In the genomic region with DNA sequence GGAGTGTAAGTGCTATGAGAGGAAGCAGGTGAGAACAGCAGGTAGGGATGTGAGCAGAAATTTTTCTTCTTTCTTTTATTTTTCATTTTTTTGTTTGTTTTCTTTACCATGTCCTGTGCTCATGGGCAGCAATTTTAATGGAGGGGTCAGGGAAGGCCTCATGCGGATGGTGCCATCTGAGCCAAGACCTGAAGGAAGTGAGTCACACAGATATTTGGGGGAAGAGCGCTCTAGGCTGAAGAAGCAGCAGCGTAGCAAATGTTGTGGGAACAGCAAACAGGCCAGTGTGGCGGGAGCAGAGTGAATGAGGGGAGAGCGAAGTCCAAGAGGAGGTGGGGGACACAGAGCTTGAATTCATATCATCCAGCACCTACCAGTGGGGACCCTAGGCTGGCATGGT, we compare ENCODE assay signal across 18 cellular contexts. TPM values are rescaled to one million over a fixed set of nuclear protein-coding genes. Genes with fewer than 3 reads are reported as not detected.
A peak's percentile ranks its signal among the peaks of the same experiment; 100 is the strongest.
DNase-seq lines count a peak whose midpoint lies in the region; ATAC-seq and TF ChIP-seq lines count a peak whose summit lies in the region.
"Had no signal": no experiment of that assay in that cellular context is flagged by ENCODE, and none has a peak within 500 bp of the region (broad histone marks: within the 10 kb centered on the region; RNA-seq: fewer than 3 reads in every experiment).

No MANE protein-coding gene starts in this region.

- H3K4me3 ChIP-seq in PC-3 (ENCODE audit: low read length) (no peak overlapping the region), choroid plexus epithelial cell (ENCODE audit: low read depth, low read length) (no peak overlapping the region), osteoblast (ENCODE audit: insufficient read depth, low read length) (no peak overlapping the region), lower lobe of right lung (no peak overlapping the region)
- H3K4me3 ChIP-seq: gastroesophageal sphincter had no signal

- peaks cover 53% of the 10 kb centered on the region for H3K4me1 ChIP-seq in PC-3 (ENCODE audit: insufficient read depth, low read length)
- peaks cover 9% of the 10 kb centered on the region for H3K4me1 ChIP-seq in osteoblast (ENCODE audit: insufficient read depth, low read length)
- H3K4me1 ChIP-seq in lower lobe of right lung = peaks cover 16% of the 10 kb centered on the region

- peaks cover 9% of the 10 kb centered on the region for H3F3A ChIP-seq in PC-3 (ENCODE audit: low read length, unreplicated experiment)

- H2AFZ ChIP-seq in PC-3 (ENCODE audit: low read length) (no peak overlapping the region), osteoblast (ENCODE audit: low read length) (peak overlapping the region; percentile 32)

- intact Hi-C loops in PC-3 (cut with micrococcal nuclease) (no loop called here), CD14-positive monocyte (cut with micrococcal nuclease) (no loop called here), lower lobe of right lung (cut with DNase I) (no loop called here)

- H3K27me3 Mint-ChIP-seq in CD14-positive monocyte (ENCODE audit: low read depth in 3 of 3) = peaks cover 0 to 5% (median 2%) of the 10 kb centered on the region in 3 donors

- peak overlapping the region; percentile 83 for H3K27ac ChIP-seq in PC-3 (ENCODE audit: low read length)
- H3K27ac ChIP-seq in osteoblast (ENCODE audit: low read depth, low read length) = no peak overlapping the region
- no peak overlapping the region for H3K27ac ChIP-seq in lower lobe of right lung
- H3K27ac ChIP-seq: gastroesophageal sphincter, WERI-Rb-1 had no signal

- H3K27me3 ChIP-seq in PC-3 (ENCODE audit: low read length) = no peaks in the 10 kb centered on the region
- H3K27me3 ChIP-seq in osteoblast (ENCODE audit: insufficient read depth, low read length) = no peaks in the 10 kb centered on the region
- H3K27me3 ChIP-seq in lower lobe of right lung (ENCODE audit: low read depth) = no peaks in the 10 kb centered on the region
- H3K27me3 ChIP-seq: gastroesophageal sphincter had no signal

- H3K36me3 ChIP-seq in PC-3 (ENCODE audit: low read depth, low read length) (peaks cover 10% of the 10 kb centered on the region), osteoblast (ENCODE audit: insufficient read depth, low read length) (no peaks in the 10 kb centered on the region), lower lobe of right lung (no peaks in the 10 kb centered on the region)
- H3K36me3 ChIP-seq: gastroesophageal sphincter, WERI-Rb-1 had no signal

- H3K9me3 ChIP-seq in PC-3 (ENCODE audit: low read length) (no peaks in the 10 kb centered on the region), osteoblast (ENCODE audit: low read depth, low read length) (no peaks in the 10 kb centered on the region), lower lobe of right lung (no peaks in the 10 kb centered on the region)
- H3K9me3 ChIP-seq: gastroesophageal sphincter had no signal

- POLR2A ChIA-PET in PC-3 (lab: Charles Lee; ENCODE audit: unreplicated experiment) = no interaction called here

- peak overlapping the region in 1 of 7 donors; percentile 80 for H3K27ac Mint-ChIP-seq in CD14-positive monocyte
- H3K27ac Mint-ChIP-seq: activated naive CD8-positive, alpha-beta T cell treated with anti-CD3 and anti-CD28 coated beads, Interleukin-2, amount 10 ng/mL, durations not matched to agents 7 days and 5 days had no signal

- peaks cover 21% of the 10 kb centered on the region for H3K79me2 ChIP-seq in PC-3 (ENCODE audit: low read length)
- no peaks in the 10 kb centered on the region for H3K79me2 ChIP-seq in osteoblast (ENCODE audit: insufficient read depth, low read length)

- H3K4me3 Mint-ChIP-seq in CD14-positive monocyte = no peak overlapping the region
- H3K4me3 Mint-ChIP-seq: activated naive CD8-positive, alpha-beta T cell treated with anti-CD3 and anti-CD28 coated beads, Interleukin-2, amount 10 ng/mL, durations not matched to agents 7 days and 5 days had no signal

- no peaks in the 10 kb centered on the region for H3K36me3 Mint-ChIP-seq in CD14-positive monocyte
- H3K36me3 Mint-ChIP-seq: activated naive CD8-positive, alpha-beta T cell treated with anti-CD3 and anti-CD28 coated beads, Interleukin-2, amount 10 ng/mL, durations not matched to agents 7 days and 5 days had no signal

- no peaks in the 10 kb centered on the region for H3K4me1 Mint-ChIP-seq in CD14-positive monocyte
- H3K4me1 Mint-ChIP-seq: activated naive CD8-positive, alpha-beta T cell treated with anti-CD3 and anti-CD28 coated beads, Interleukin-2, amount 10 ng/mL, durations not matched to agents 7 days and 5 days had no signal

- no peaks in the 10 kb centered on the region for H3K9me2 ChIP-seq in PC-3 (replicated peaks; ENCODE audit: low read length)

- TF ChIP-seq CTCF in PC-3 (conservative IDR thresholded peaks at IDR 0.05; ENCODE audit: low read depth, low read length) (no peak), choroid plexus epithelial cell (conservative IDR thresholded peaks at IDR 0.05; ENCODE audit: low read depth, low read length) (no peak), osteoblast (IDR thresholded peaks at IDR 0.05; ENCODE audit: extremely low read depth, low read depth, low read length) (no peak), CD14-positive monocyte (IDR thresholded peaks at IDR 0.05) (no peak), lower lobe of right lung (IDR thresholded peaks at IDR 0.05) (no peak)

- CTCF ChIA-PET in PC-3 (lab: Charles Lee) = no interaction called here

- H3K9ac ChIP-seq in PC-3 (ENCODE audit: low read length) = peak overlapping the region; percentile 37

- peak overlapping the region; percentile 60 for H3K4me2 ChIP-seq in PC-3 (ENCODE audit: low read length)
- no peak overlapping the region for H3K4me2 ChIP-seq in osteoblast (ENCODE audit: insufficient read depth, low read length)

- H3K9me3 Mint-ChIP-seq in CD14-positive monocyte = no peaks in the 10 kb centered on the region
- H3K9me3 Mint-ChIP-seq: activated naive CD8-positive, alpha-beta T cell treated with anti-CD3 and anti-CD28 coated beads, Interleukin-2, amount 10 ng/mL, durations not matched to agents 7 days and 5 days had no signal

- peak; percentile 41 for ATAC-seq in PC-3
- no peak for ATAC-seq in lower lobe of right lung
- ATAC-seq: gastroesophageal sphincter, left colon had no signal

- DNase-seq in GM04503 (ENCODE audit: low read depth) = peak; percentile 3
- DNase-seq in PC-3 = peak; percentile 82
- peak; percentile 55 for DNase-seq in choroid plexus epithelial cell (ENCODE audit: low read depth)
- DNase-seq in osteoblast (ENCODE audit: insufficient read length, low spot score, missing footprints) = peak; percentile 97
- DNase-seq in CD14-positive monocyte (ENCODE audit: low spot score) = no peak
- DNase-seq in lower lobe of right lung = no peak
- no peak for DNase-seq in NCI-H2029 (lab: John Stamatoyannopoulos, UW)
- no peak for DNase-seq in DMS153 (lab: John Stamatoyannopoulos, UW)
- DNase-seq: activated naive CD8-positive, alpha-beta T cell treated with anti-CD3 and anti-CD28 coated beads, Interleukin-2, amount 10 ng/mL, durations not matched to agents 7 days and 5 days; left colon; NCI-H1436 treated with DMSO at 0.1 percent for 48 hours; NCI-H524 treated with DMSO at 0.1 percent for 48 hours; SIG-M5; substantia nigra; WERI-Rb-1 had no signal

- BruUV-seq in PC-3 (replicated peaks; lab: Mats Ljungman, UMichigan) = no TSS peak

- H4K20me1 ChIP-seq in PC-3 (ENCODE audit: low read length) = no peaks in the 10 kb centered on the region
- no peaks in the 10 kb centered on the region for H4K20me1 ChIP-seq in osteoblast (ENCODE audit: insufficient read depth, low read length)

RNA-seq across cellular contexts. Expression of a gene that starts 12.7 kb away (rescaled TPM):
- total RNA-seq in PC-3 (2014; rRNA removed) (190 and 205 TPM in 2 replicates), osteoblast (0.29 TPM in 1 of 2 replicates, not detected in the other), lower lobe of right lung (3.5 TPM)
- polyA plus RNA-seq in CD14-positive monocyte = not detected
- total RNA-seq: activated naive CD8-positive, alpha-beta T cell treated with anti-CD3 and anti-CD28 coated beads, Interleukin-2, amount 10 ng/mL, durations not matched to agents 7 days and 5 days; dermis microvascular lymphatic vessel endothelial cell; skeletal muscle tissue had no signal

Comparison
In these comparisons a context has a peak if more than half of its experiments do, and no peak if none do; other contexts are left out.
1. DNase-seq: peak in GM04503 (single experiment), PC-3 (single experiment), choroid plexus epithelial cell (single experiment) and osteoblast (single experiment); none in CD14-positive monocyte (single experiment), lower lobe of right lung (single experiment), NCI-H2029 (single experiment) and DMS153 (single experiment).
2. RNA of a gene that starts 12.7 kb away (total RNA-seq): 190 to 205 TPM in PC-3; 3.5 TPM in lower lobe of right lung (single experiment) and 0.29 TPM in osteoblast; every median in the first group is over 10 times any median in the second.